Comparison of ENCODE assay signal across 8 cellular contexts in genomic region chr16:30335028-30335597, GRCh38. TPM values are rescaled to one million over a fixed set of nuclear protein-coding genes. Genes with fewer than 3 reads are reported as not detected.
DNase-seq lines count a peak whose midpoint lies in the region; ATAC-seq and TF ChIP-seq lines count a peak whose summit lies in the region.
"Not testable (repeated sequence)": the region's sequence is repeated elsewhere in the genome, so short reads cannot be mapped to it uniquely, and the experiment has no call there.

No MANE protein-coding gene starts in this region.

- not testable (repeated sequence) for H3K36me3 ChIP-seq in esophagus (ENCODE audit: control insufficient read depth in 2 of 2, insufficient read depth in 2 of 2, low read length in 1 of 2); mucosa of stomach (ENCODE audit: control insufficient read depth, insufficient read depth, low read length)

- not testable (repeated sequence) for H3K27me3 ChIP-seq in esophagus (ENCODE audit: control insufficient read depth in 1 of 2, insufficient read depth in 2 of 2, low read length in 2 of 2); mucosa of stomach (ENCODE audit: control insufficient read depth, insufficient read depth, low read length)

- H3K27me3 Mint-ChIP-seq in activated T-cell treated with anti-CD3 and anti-CD28 coated beads, Interleukin-2, amount 50 U/mL, for 4 hours (ENCODE audit: low read depth): not testable (repeated sequence)

- H3K4me3 ChIP-seq in esophagus (ENCODE audit: low read depth in 1 of 2, low read length in 2 of 2): peak overlapping the region; percentile 58 to 86
- H3K4me3 ChIP-seq in mucosa of stomach (ENCODE audit: low read length): not testable (repeated sequence)

- not testable (repeated sequence) for H3K9me3 Mint-ChIP-seq in activated T-cell treated with anti-CD3 and anti-CD28 coated beads, Interleukin-2, amount 50 U/mL, for 4 hours

- not testable (repeated sequence) for H3K36me3 Mint-ChIP-seq in activated T-cell treated with anti-CD3 and anti-CD28 coated beads, Interleukin-2, amount 50 U/mL, for 4 hours (ENCODE audit: insufficient read depth)

- H3K4me3 Mint-ChIP-seq in activated T-cell treated with anti-CD3 and anti-CD28 coated beads, Interleukin-2, amount 50 U/mL, for 4 hours: peak overlapping the region; percentile 83

- H3K4me1 ChIP-seq in esophagus (ENCODE audit: control insufficient read depth in 2 of 2, insufficient read depth in 2 of 2, low read length in 1 of 2); mucosa of stomach (ENCODE audit: control insufficient read depth, insufficient read depth, low read length): not testable (repeated sequence)

- peak overlapping the region; percentile 99 to 100 for H3K27ac ChIP-seq in esophagus (ENCODE audit: low read depth in 2 of 2, low read length in 1 of 2)

- H3K9ac ChIP-seq in mucosa of stomach (ENCODE audit: low read length): peak overlapping the region; percentile 64

- H3K9me3 ChIP-seq in esophagus (ENCODE audit: control insufficient read depth in 2 of 2, insufficient read depth in 1 of 2, low read depth in 1 of 2, low read length in 1 of 2); mucosa of stomach (ENCODE audit: control insufficient read depth, low read length): not testable (repeated sequence)

- H3K4me1 Mint-ChIP-seq in activated T-cell treated with anti-CD3 and anti-CD28 coated beads, Interleukin-2, amount 50 U/mL, for 4 hours (ENCODE audit: low read depth): peaks cover 25% of the 10 kb centered on the region

- 0% methylated on average over 36 to 70 of the region's 70 CpGs for WGBS in esophagus, 2 donors

- not testable (repeated sequence) for TF ChIP-seq RAD21 in Ishikawa (IDR thresholded peaks at IDR 0.05; ENCODE audit: low read depth)

- TF ChIP-seq EP300 in Ishikawa (IDR thresholded peaks at IDR 0.05; ENCODE audit: borderline replicate concordance): not testable (repeated sequence)

- DNase-seq in DMS114 treated with DMSO at 0.1 percent for 48 hours (lab: John Stamatoyannopoulos, UW; ENCODE audit: unreplicated experiment): peak; percentile 63
- peak; percentile 78 for DNase-seq in activated T-cell treated with anti-CD3 and anti-CD28 coated beads, Interleukin-2, amount 50 U/mL, for 4 hours
- DNase-seq in stimulated activated CD8-positive, alpha-beta memory T cell treated with anti-CD3 and anti-CD28 coated beads, Interleukin-4, amount 100 ng/mL, for 4 hours (ENCODE audit: low read depth in 2 of 2, low spot score in 1 of 2): peak; percentile 52 to 70

- peak; percentile 65 for ATAC-seq in GM21717 (IDR thresholded peaks at IDR 0.05; ENCODE audit: unreplicated experiment)
- peak; percentile 82 to 85 for ATAC-seq in activated T-cell treated with anti-CD3 and anti-CD28 coated beads, Interleukin-2, amount 50 U/mL, for 4 hours

TF ChIP-seq in Ishikawa, 13 proteins besides CTCF, POLR2A, EP300 and RAD21:
- TF ChIP-seq, protein P1, sequence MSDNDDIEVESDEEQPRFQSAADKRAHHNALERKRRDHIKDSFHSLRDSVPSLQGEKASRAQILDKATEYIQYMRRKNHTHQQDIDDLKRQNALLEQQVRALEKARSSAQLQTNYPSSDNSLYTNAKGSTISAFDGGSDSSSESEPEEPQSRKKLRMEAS (IDR thresholded peaks at IDR 0.05): peak; percentile 25; the same call in 1 of the 2 replicates
- peak; percentile 21; the same call in 1 of the 2 replicates for TF ChIP-seq TAF1 (IDR thresholded peaks at IDR 0.05; ENCODE audit: low read depth)

TF ChIP-seq in PFSK-1, 5 proteins besides CTCF, POLR2A, EP300 and RAD21:
- TF ChIP-seq POLR2AphosphoS5 (IDR thresholded peaks at IDR 0.05; ENCODE audit: low read depth, low read length): peak; percentile 49; the same call in 1 of the 2 replicates
TF ChIP-seq in PFSK-1: peak in this region for 1; not testable (repeated sequence) for 4.

RNA-seq across cellular contexts. Expression of gene CD2BP2, which starts 20.0 kb away (rescaled TPM):
- polyA plus RNA-seq in PFSK-1 (2012; ENCODE audit: insufficient read length, low read depth): 23.8 TPM
- total RNA-seq in activated T-cell treated with anti-CD3 and anti-CD28 coated beads, Interleukin-2, amount 50 U/mL, for 4 hours: 10 to 100 TPM; 95.2 to 97.2 (median 96.8) TPM
- 10 to 100 TPM; 25.2 to 34.3 TPM for polyA plus RNA-seq in esophagus

RNA-seq across cellular contexts. Expression of gene TBC1D10B, which starts 35.2 kb away (rescaled TPM):
- polyA plus RNA-seq in PFSK-1 (2012; ENCODE audit: insufficient read length, low read depth): 40.1 TPM
- 10 to 100 TPM; 48.2 to 52.5 (median 49.6) TPM for total RNA-seq in activated T-cell treated with anti-CD3 and anti-CD28 coated beads, Interleukin-2, amount 50 U/mL, for 4 hours
- 10 to 100 TPM; 19.8 to 27.5 TPM for polyA plus RNA-seq in esophagus

RNA-seq across cellular contexts. Expression of gene MYL11, which starts 39.5 kb away (rescaled TPM):
- 1.5 TPM for polyA plus RNA-seq in PFSK-1 (2012; ENCODE audit: insufficient read length, low read depth)
- under 1 TPM in 1 of 3 donors, not detected in 2; 0.76 TPM for total RNA-seq in activated T-cell treated with anti-CD3 and anti-CD28 coated beads, Interleukin-2, amount 50 U/mL, for 4 hours
- polyA plus RNA-seq in esophagus: 1 to 10 TPM; 1.3 to 2.1 TPM

RNA-seq across cellular contexts. Expression of gene SEPTIN1, which starts 47.2 kb away (rescaled TPM):
- 2.9 TPM for polyA plus RNA-seq in PFSK-1 (2012; ENCODE audit: insufficient read length, low read depth)
- 100 to 1,000 TPM; 133 to 164 (median 152) TPM for total RNA-seq in activated T-cell treated with anti-CD3 and anti-CD28 coated beads, Interleukin-2, amount 50 U/mL, for 4 hours
- polyA plus RNA-seq in esophagus: 1 to 10 TPM; 3.5 to 6.8 TPM
